In the genomic region with DNA sequence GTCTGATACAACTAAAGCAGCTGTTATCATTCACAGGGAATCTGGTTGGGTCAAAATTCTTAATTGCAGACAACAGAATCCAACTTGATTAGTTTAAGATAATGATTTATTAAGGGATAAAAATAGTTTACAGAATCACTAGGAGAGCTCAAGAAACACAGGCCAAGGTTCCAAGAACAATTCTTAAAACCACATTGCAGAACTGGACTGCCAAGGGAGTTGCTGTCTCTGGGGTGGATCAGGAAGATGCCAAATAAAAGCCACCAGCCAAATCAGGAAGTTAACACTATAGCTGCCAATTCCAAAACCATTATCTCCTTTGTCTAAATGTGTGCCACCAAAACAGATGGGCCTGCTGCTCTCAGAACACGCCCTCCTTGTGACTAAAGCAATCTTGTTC, we compare ENCODE assay signal across 21 cellular contexts. TPM values are rescaled to one million over a fixed set of nuclear protein-coding genes. Genes with fewer than 3 reads are reported as not detected.
DNase-seq lines count a peak whose midpoint lies in the region; ATAC-seq, FAIRE-seq and TF ChIP-seq lines count a peak whose summit lies in the region.
"Had no signal": no experiment of that assay in that cellular context is flagged by ENCODE, and none has a peak within 500 bp of the region (broad histone marks: within the 10 kb centered on the region; RNA-seq: fewer than 3 reads in every experiment).

No MANE protein-coding gene starts in this region.

- H2AFZ ChIP-seq in Karpas-422 (ENCODE audit: low read length) (no peak overlapping the region), K562 (ENCODE audit: low read depth, low read length) (no peak overlapping the region), PC-9 (no peak overlapping the region), trophoblast cell (ENCODE audit: insufficient read depth, low read length, poor library complexity) (no peak overlapping the region)
- H2AFZ ChIP-seq: parathyroid adenoma had no signal

- H3K36me3 ChIP-seq in BLaER1 treated with 17β-estradiol and CSF1 and Interleukin-3, amounts not matched to agents 10 nM and 100 nM, result peaks cover 33 to 81% (median 54%) of the 10 kb centered on the region in 11 experiments
- H3K36me3 ChIP-seq in Karpas-422 (ENCODE audit: insufficient read depth, low read length) (peaks cover 12% of the 10 kb centered on the region; the same call in 1 of the 2 replicates), K562 (ENCODE audit: control insufficient read depth, insufficient read depth, low read length) (peaks cover 65% of the 10 kb centered on the region), MG63 (peaks cover 6% of the 10 kb centered on the region), PC-9 (ENCODE audit: low read depth) (no peaks in the 10 kb centered on the region; the same call in 1 of the 2 replicates), trophoblast cell (ENCODE audit: control insufficient read depth in 1 of 2, insufficient read depth in 2 of 2, low read length in 2 of 2) (no peaks in the 10 kb centered on the region)
- H3K36me3 ChIP-seq: ascending aorta, thoracic aorta had no signal

- H3K4me3 Mint-ChIP-seq in nephron, result no peak overlapping the region
- H3K4me3 Mint-ChIP-seq: activated CD4-positive, alpha-beta T cell treated with anti-CD3 and anti-CD28 coated beads, Interleukin-2, amount 10 ng/mL, durations not matched to agents 24 days and 14 days; naive thymus-derived CD4-positive, alpha-beta T cell had no signal

- H3K4ac ChIP-seq in trophoblast cell (ENCODE audit: low read depth, low read length), result no peak overlapping the region

- in situ Hi-C loops in K562 (cut with MboI), result no loop called here

- H3K27me3 Mint-ChIP-seq in nephron (ENCODE audit: low read depth), result no peaks in the 10 kb centered on the region
- H3K27me3 Mint-ChIP-seq: activated CD4-positive, alpha-beta T cell treated with anti-CD3 and anti-CD28 coated beads, Interleukin-2, amount 10 ng/mL, durations not matched to agents 24 days and 14 days; naive thymus-derived CD4-positive, alpha-beta T cell had no signal

- H2BK5ac ChIP-seq in trophoblast cell (ENCODE audit: low read depth, low read length, poor library complexity), result no peak overlapping the region

- no peak for ATAC-seq in K562
- ATAC-seq: naive thymus-derived CD4-positive, alpha-beta T cell; PC-3 had no signal

- TF ChIP-seq CTCF in K562 (IDR thresholded peaks at IDR 0.05 in 2 of 3, conservative IDR thresholded peaks at IDR 0.05 in 1 of 3; ENCODE audit: insufficient read depth in 2 of 3, low read depth in 1 of 3, low read length in 3 of 3), result no peak
- TF ChIP-seq CTCF in nephron (IDR thresholded peaks at IDR 0.05; ENCODE audit: unreplicated experiment in 3 of 3), result no peak
- TF ChIP-seq CTCF in PC-9 (conservative IDR thresholded peaks at IDR 0.05), result no peak

- H3K9me3 ChIP-seq in BLaER1 treated with 17β-estradiol and CSF1 and Interleukin-3, amounts not matched to agents 10 nM and 100 nM (replicated peaks in 1 of 11), result no peaks in the 10 kb centered on the region
- H3K9me3 ChIP-seq in Karpas-422 (ENCODE audit: low read length), result no peaks in the 10 kb centered on the region
- no peaks in the 10 kb centered on the region for H3K9me3 ChIP-seq in K562 (replicated peaks; ENCODE audit: control insufficient read depth, insufficient read depth, low read depth, low read length)
- no peaks in the 10 kb centered on the region for H3K9me3 ChIP-seq in MG63
- H3K9me3 ChIP-seq in PC-9 (ENCODE audit: insufficient read depth, low read depth), result no peaks in the 10 kb centered on the region
- no peaks in the 10 kb centered on the region for H3K9me3 ChIP-seq in trophoblast cell (ENCODE audit: insufficient read depth, low read depth, low read length)
- H3K9me3 ChIP-seq: ascending aorta, thoracic aorta had no signal

- WGBS in K562 (ENCODE audit: insufficient coverage, low coverage, missing lambda C conversion rate), result 100% methylated on average over 1 of the region's 1 CpG
- no CpG with 5 or more reads among the region's 1 CpG for WGBS in trophoblast cell (ENCODE audit: extremely low coverage, insufficient coverage, insufficient read length)

- H4K12ac ChIP-seq in trophoblast cell (ENCODE audit: low read depth, low read length), result no peak overlapping the region

- peaks cover 66% of the 10 kb centered on the region for H3K4me1 Mint-ChIP-seq in nephron

- peaks cover 11% of the 10 kb centered on the region; the same call in 1 of the 2 replicates for H3F3A ChIP-seq in PC-9 (ENCODE audit: insufficient read depth, low read depth)

- no peak overlapping the region for H4K8ac ChIP-seq in trophoblast cell (ENCODE audit: low read depth, low read length)

- no peak for TF ChIP-seq EP300 in K562 (IDR thresholded peaks at IDR 0.05; ENCODE audit: low read length)

- no peak overlapping the region for H3K18ac ChIP-seq in trophoblast cell (ENCODE audit: low read length)

- POLR2A ChIA-PET in K562 (lab: Yijun Ruan, JAX), result interaction anchor here (0.5 to 5.4 kb wide), 5 partner anchors 12 to 263 kb away, joined by 3 to 27 read pairs (median 4); no protein-coding TSS in a partner anchor
- POLR2A ChIA-PET in PC-9 (lab: Charles Lee; ENCODE audit: unreplicated experiment), result interaction anchor here (0.7 kb wide), 1 partner anchor 52 kb away, joined by 3 read pairs; no protein-coding TSS in a partner anchor

- peak; percentile 11 for FAIRE-seq in K562 (lab: Jason Lieb, UNC)
- FAIRE-seq: small intestine had no signal

- no peak overlapping the region for H2BK120ac ChIP-seq in trophoblast cell (ENCODE audit: insufficient read depth, low read length, poor library complexity)

- CTCF ChIA-PET in K562 (lab: Yijun Ruan, JAX; ENCODE audit: low intra/inter-chr PET ratio), result no interaction called here
- CTCF ChIA-PET in PC-9 (lab: Charles Lee), result no interaction called here

- peaks cover 38 to 91% (median 60%) of the 10 kb centered on the region in 11 experiments; a peak in 18 of 22 replicates for H4K20me1 ChIP-seq in BLaER1 treated with 17β-estradiol and CSF1 and Interleukin-3, amounts not matched to agents 10 nM and 100 nM
- no peaks in the 10 kb centered on the region for H4K20me1 ChIP-seq in Karpas-422 (ENCODE audit: insufficient read depth, low read depth, low read length)
- peaks cover 8% of the 10 kb centered on the region for H4K20me1 ChIP-seq in K562 (replicated peaks; ENCODE audit: control insufficient read depth, insufficient read depth, low read length)
- no peaks in the 10 kb centered on the region; the same call in 1 of the 2 replicates for H4K20me1 ChIP-seq in PC-9 (ENCODE audit: insufficient read depth)

- peaks cover 50 to 87% (median 79%) of the 10 kb centered on the region in 10 experiments for H3K4me1 ChIP-seq in BLaER1 treated with 17β-estradiol and CSF1 and Interleukin-3, amounts not matched to agents 10 nM and 100 nM
- H3K4me1 ChIP-seq in Karpas-422 (ENCODE audit: low read length), result peaks cover 90% of the 10 kb centered on the region
- H3K4me1 ChIP-seq in K562 (replicated peaks in 1 of 2; ENCODE audit: control insufficient read depth in 2 of 2, insufficient read depth in 2 of 2, low read length in 2 of 2), result peaks cover 0 to 14% of the 10 kb centered on the region in 2 experiments; a peak in 2 of 5 replicates
- peaks cover 32% of the 10 kb centered on the region for H3K4me1 ChIP-seq in PC-9 (replicated peaks; ENCODE audit: insufficient read depth)
- no peaks in the 10 kb centered on the region for H3K4me1 ChIP-seq in trophoblast cell (ENCODE audit: control insufficient read depth in 1 of 2, insufficient read depth in 2 of 2, low read length in 2 of 2)

- TF ChIP-seq RAD21 in K562 (CRISPR knock-in tag; conservative IDR thresholded peaks at IDR 0.05 in 1 of 2, IDR thresholded peaks at IDR 0.05 in 1 of 2), result no peak

- H3K9me3 Mint-ChIP-seq in nephron, result no peaks in the 10 kb centered on the region
- H3K9me3 Mint-ChIP-seq: activated CD4-positive, alpha-beta T cell treated with anti-CD3 and anti-CD28 coated beads, Interleukin-2, amount 10 ng/mL, durations not matched to agents 24 days and 14 days; naive thymus-derived CD4-positive, alpha-beta T cell had no signal

- H2AK5ac ChIP-seq in trophoblast cell (ENCODE audit: low read length), result no peak overlapping the region

- H3K9ac ChIP-seq in BLaER1 treated with 17β-estradiol and CSF1 and Interleukin-3, amounts not matched to agents 10 nM and 100 nM, result peak overlapping the region in 3 of 11 experiments; percentile 1 to 30 (median 4); a peak in 4 of 22 replicates
- H3K9ac ChIP-seq in Karpas-422 (ENCODE audit: low read length) (no peak overlapping the region), K562 (ENCODE audit: insufficient read depth in 1 of 2, low read depth in 2 of 2, low read length in 2 of 2) (no peak overlapping the region), trophoblast cell (ENCODE audit: low read length) (no peak overlapping the region)
- H3K9ac ChIP-seq: parathyroid adenoma had no signal

- peak overlapping the region in 9 of 11 experiments; percentile 18 to 63 (median 50); a peak in 16 of 22 replicates for H3K27ac ChIP-seq in BLaER1 treated with 17β-estradiol and CSF1 and Interleukin-3, amounts not matched to agents 10 nM and 100 nM
- H3K27ac ChIP-seq in Karpas-422 (ENCODE audit: low read length) (peak overlapping the region; percentile 69), K562 (ENCODE audit: extremely low read depth, low read depth, low read length) (no peak overlapping the region), PC-9 (no peak overlapping the region), trophoblast cell (ENCODE audit: low read depth, low read length) (no peak overlapping the region)
- H3K27ac ChIP-seq: epithelial cell of prostate, parathyroid adenoma, thoracic aorta had no signal

- H3K4me3 ChIP-seq in BLaER1 treated with 17β-estradiol and CSF1 and Interleukin-3, amounts not matched to agents 10 nM and 100 nM, result peak overlapping the region in 2 of 10 experiments; percentile 10 to 25; a peak in 1 of 20 replicates
- no peak overlapping the region for H3K4me3 ChIP-seq in Karpas-422 (ENCODE audit: low read length)
- no peak overlapping the region for H3K4me3 ChIP-seq in K562
- no peak overlapping the region for H3K4me3 ChIP-seq in MG63
- no peak overlapping the region for H3K4me3 ChIP-seq in PC-9
- no peak overlapping the region for H3K4me3 ChIP-seq in trophoblast cell (ENCODE audit: low read depth, low read length)
- H3K4me3 ChIP-seq: ascending aorta, coronary artery, thoracic aorta had no signal

- H3K9me1 ChIP-seq in K562 (ENCODE audit: control insufficient read depth, insufficient read depth, low read length), result peaks cover 3% of the 10 kb centered on the region

- peaks cover 92% of the 10 kb centered on the region for H3K79me2 ChIP-seq in Karpas-422 (ENCODE audit: low read length)
- peaks cover 86% of the 10 kb centered on the region for H3K79me2 ChIP-seq in K562 (ENCODE audit: control insufficient read depth, insufficient read depth, low read length)
- peaks cover 39% of the 10 kb centered on the region for H3K79me2 ChIP-seq in PC-9 (ENCODE audit: low read depth)
- H3K79me2 ChIP-seq in trophoblast cell (ENCODE audit: control insufficient read depth, insufficient read depth, low read length, poor library complexity), result no peaks in the 10 kb centered on the region

- peak overlapping the region; percentile 30 to 45 (median 38) for H3K27ac Mint-ChIP-seq in nephron
- H3K27ac Mint-ChIP-seq: activated CD4-positive, alpha-beta T cell treated with anti-CD3 and anti-CD28 coated beads, Interleukin-2, amount 10 ng/mL, durations not matched to agents 24 days and 14 days; naive thymus-derived CD4-positive, alpha-beta T cell had no signal

- no peak overlapping the region for H3K14ac ChIP-seq in trophoblast cell (ENCODE audit: low read length)

- H3K79me1 ChIP-seq in trophoblast cell (ENCODE audit: low read length), result no peaks in the 10 kb centered on the region

- DNase-seq in Karpas-422 (no peak), K562 (ENCODE audit: extremely low read depth in 1 of 4, low spot score in 3 of 4) (no peak), cerebellar nuclear complex (lab: John Stamatoyannopoulos, UW) (no peak), MG63 (no peak), PC-9 (no peak), trophoblast cell (no peak)
- DNase-seq: activated CD4-positive, alpha-beta T cell treated with anti-CD3 and anti-CD28 coated beads, Interleukin-2, amount 10 ng/mL, durations not matched to agents 24 days and 14 days; activated CD8-positive, alpha-beta memory T cell treated with anti-CD3 and anti-CD28 coated beads, Interleukin-2, amount 50 U/mL, for 4 hours; HCEC 1CT; naive thymus-derived CD4-positive, alpha-beta T cell; NCI-H1694; PC-3; small intestine; T-helper 9 cell had no signal

- H3K27me3 ChIP-seq in BLaER1 treated with 17β-estradiol and CSF1 and Interleukin-3, amounts not matched to agents 10 nM and 100 nM, result no peaks in the 10 kb centered on the region
- H3K27me3 ChIP-seq in Karpas-422 (ENCODE audit: low read length) (no peaks in the 10 kb centered on the region), K562 (ENCODE audit: control insufficient read depth in 2 of 2, insufficient read depth in 2 of 2, low read length in 2 of 2) (no peaks in the 10 kb centered on the region), MG63 (no peaks in the 10 kb centered on the region), PC-9 (ENCODE audit: insufficient read depth, low read depth) (no peaks in the 10 kb centered on the region), trophoblast cell (ENCODE audit: insufficient read depth, low read length) (no peaks in the 10 kb centered on the region)
- H3K27me3 ChIP-seq: ascending aorta had no signal

- no peak overlapping the region for H3K23ac ChIP-seq in trophoblast cell (ENCODE audit: low read length)

- H3K9me2 ChIP-seq in Karpas-422 (replicated peaks; ENCODE audit: insufficient read depth, low read length) (no peaks in the 10 kb centered on the region), PC-9 (ENCODE audit: insufficient read depth) (no peaks in the 10 kb centered on the region)

- BruUV-seq in K562 (replicated peaks; lab: Mats Ljungman, UMichigan) (no TSS peak), PC-9 (replicated peaks; lab: Mats Ljungman, UMichigan) (no TSS peak)

- intact Hi-C loops in K562 (cut with micrococcal nuclease), result no loop called here
- intact Hi-C loops in PC-9 (cut with micrococcal nuclease; ENCODE audit: unreplicated experiment), result no loop called here

- peaks cover 27% of the 10 kb centered on the region for H3K36me3 Mint-ChIP-seq in nephron (ENCODE audit: low read depth)

- no peak overlapping the region for H2BK12ac ChIP-seq in trophoblast cell (ENCODE audit: low read length)

- TF ChIP-seq POLR2A in K562 (conservative IDR thresholded peaks at IDR 0.05), result no peak

- no peak overlapping the region for H4K91ac ChIP-seq in trophoblast cell (ENCODE audit: low read depth, low read length)

- peak overlapping the region; percentile 66 to 82 (median 77) for H3K4me2 ChIP-seq in BLaER1 treated with 17β-estradiol and CSF1 and Interleukin-3, amounts not matched to agents 10 nM and 100 nM
- H3K4me2 ChIP-seq in Karpas-422 (ENCODE audit: low read depth, low read length, poor library complexity, severe bottlenecking) (peak overlapping the region; percentile 37), K562 (ENCODE audit: insufficient read depth, low read length) (no peak overlapping the region), PC-9 (no peak overlapping the region), trophoblast cell (ENCODE audit: low read length) (no peak overlapping the region)

RNA-seq across cellular contexts. Expression of a gene that starts 53.7 kb away (rescaled TPM):
- 33.7 and 41.7 TPM in 2 replicates for total RNA-seq in Karpas-422 (2014; rRNA removed; shearing (Covaris generic); ENCODE audit: low replicate concordance)
- total RNA-seq in K562 (2011; cell fraction: chromatin; rRNA removed; ENCODE audit: low replicate concordance), result 19.3 and 42.2 TPM in 2 replicates
- total RNA-seq in K562 (2011; cell fraction: nucleolus; rRNA removed), result 17.3 and 21.3 TPM in 2 replicates
- 38.4 and 67.7 TPM in 2 replicates for total RNA-seq in K562 (2011; cell fraction: nucleoplasm; rRNA removed)
- 47.3 and 51.0 TPM in 2 replicates for total RNA-seq in K562 (2014; rRNA removed)
- total RNA-seq in K562 (2014; rRNA removed; fragmentation: Illumina TruSeq; extraction: Trizol), result 61.8 and 70.8 TPM in 2 replicates
- total RNA-seq in K562 (2015; rRNA removed; fragmentation: Illumina TruSeq; extraction: Trizol), result 57.2 and 59.8 TPM in 2 replicates
- total RNA-seq in K562 (2021), result 49.8 and 56.4 TPM in 2 replicates
- 68.5 and 81.2 TPM in 2 replicates for polyA plus RNA-seq in K562 (2011; rRNA removed)
- polyA plus RNA-seq in K562 (2011; cell fraction: cytosol; rRNA removed), result 29.2 and 49.7 TPM in 2 replicates
- 20.7 and 29.1 TPM in 2 replicates for polyA plus RNA-seq in K562 (2011; cell fraction: nucleus; rRNA removed)
- polyA plus RNA-seq in K562 (2012), result 15.2 and 19.2 TPM in 2 replicates
- polyA plus RNA-seq in K562 (2014; fragmentation: Illumina TruSeq; extraction: Trizol), result 54.8 and 56.0 TPM in 2 replicates
- polyA plus RNA-seq in K562 (2014; fragmentation: Nextera tagmentation; extraction: Ambion mirVana), result 10 to 100 TPM in 1 of 2 experiments, 1 to 10 TPM in 1; 5.4 to 57.7 TPM
- polyA plus RNA-seq in K562 (2014; rRNA removed), result 54.4 and 56.8 TPM in 2 replicates
- polyA minus RNA-seq in K562 (2011; rRNA and poly(A)+ RNA removed), result 105 and 133 TPM in 2 replicates
- polyA minus RNA-seq in K562 (2011; cell fraction: cytosol; rRNA and poly(A)+ RNA removed), result 46.1 and 59.9 TPM in 2 replicates
- polyA minus RNA-seq in K562 (2011; cell fraction: nucleus; rRNA and poly(A)+ RNA removed), result 9.4 and 18.1 TPM in 2 replicates
- total RNA-seq in MG63 (2014; rRNA removed; shearing (Covaris generic); ENCODE audit: low replicate concordance), result 2.6 and 6.2 TPM in 2 replicates
- total RNA-seq in PC-9 (2021), result 16.8 and 19.1 TPM in 2 replicates
- 5.7 TPM in 2 replicates for polyA plus RNA-seq in trophoblast cell (2013)

Comparison
In these comparisons a context has a peak if more than half of its experiments do, and no peak if none do; other contexts are left out.
1. H3K27ac ChIP-seq: peak in BLaER1 treated with 17β-estradiol and CSF1 and Interleukin-3, amounts not matched to agents 10 nM and 100 nM (9 of 11) and Karpas-422 (single experiment); none in K562 (single experiment), PC-9 (single experiment) and trophoblast cell (single experiment).
2. H3K4me2 ChIP-seq: peak in BLaER1 treated with 17β-estradiol and CSF1 and Interleukin-3, amounts not matched to agents 10 nM and 100 nM (11 of 11) and Karpas-422 (single experiment); none in K562 (single experiment), PC-9 (single experiment) and trophoblast cell (single experiment).